Comparison of ENCODE assay signal across 25 cellular contexts in genomic region chr2:190869721-190870120, GRCh38.
"Had no signal": no experiment of that assay in that cellular context is flagged by ENCODE, and none has a peak within 500 bp of the region (broad histone marks: within the 10 kb centered on the region; RNA-seq: fewer than 3 reads in every experiment).

No MANE protein-coding gene starts in this region.

- H3K27ac ChIP-seq: parathyroid adenoma, right lobe of liver, suprapubic skin, transverse colon, upper lobe of right lung, uterus had no signal

- H3K36me3 Mint-ChIP-seq: mesothelial cell of epicardium; natural killer cell treated with Interleukin-12 subunit alpha and Interleukin-12 subunit beta and Interleukin-15 and Interleukin-18, amount 100 ng/mL, for 72 hours had no signal

- H3K9me3 Mint-ChIP-seq: effector memory CD8-positive, alpha-beta T cell; natural killer cell treated with Interleukin-12 subunit alpha and Interleukin-12 subunit beta and Interleukin-15 and Interleukin-18, amount 100 ng/mL, for 72 hours had no signal

- H3K4me3 Mint-ChIP-seq: effector memory CD8-positive, alpha-beta T cell; memory B cell; mesothelial cell of epicardium; naive B cell; natural killer cell treated with Interleukin-12 subunit alpha and Interleukin-12 subunit beta and Interleukin-15 and Interleukin-18, amount 100 ng/mL, for 72 hours; neural crest cell; stimulated activated naive CD8-positive, alpha-beta T cell treated with anti-CD3 and anti-CD28 coated beads, Interleukin-15, amount 100 ng/mL, for 72 hours had no signal

- H3K27me3 ChIP-seq: right lobe of liver, suprapubic skin, transverse colon, upper lobe of right lung, uterus had no signal

- H3K9me3 ChIP-seq: right lobe of liver, transverse colon, upper lobe of right lung, uterus had no signal

- H3K27me3 Mint-ChIP-seq: effector memory CD8-positive, alpha-beta T cell; memory B cell; naive B cell; natural killer cell treated with Interleukin-12 subunit alpha and Interleukin-12 subunit beta and Interleukin-15 and Interleukin-18, amount 100 ng/mL, for 72 hours; progenitor cell of endocrine pancreas; stimulated activated naive CD8-positive, alpha-beta T cell treated with anti-CD3 and anti-CD28 coated beads, Interleukin-15, amount 100 ng/mL, for 72 hours had no signal

- H3K9ac ChIP-seq: parathyroid adenoma had no signal

- DNase-seq: cortex of kidney; effector memory CD8-positive, alpha-beta T cell; head of caudate nucleus; kidney; mucosa of descending colon; naive B cell; right lobe of liver; small intestine; stimulated activated CD4-positive, alpha-beta T cell treated with anti-CD3 and anti-CD28 coated beads, Interleukin-1b, Interleukin-23, amount 100 ng/mL, for 48 hours; stimulated activated CD4-positive, alpha-beta T cell treated with anti-CD3 and anti-CD28 coated beads, Interleukin-4, amount 100 ng/mL, for 1 hour; stimulated activated CD8-positive, alpha-beta memory T cell treated with anti-CD3 and anti-CD28 coated beads, Interleukin-4, amount 100 ng/mL, for 48 hours; stimulated activated naive CD4-positive, alpha-beta T cell; stimulated activated naive CD8-positive, alpha-beta T cell treated with anti-CD3 and anti-CD28 coated beads, Interleukin-15, amount 100 ng/mL, for 72 hours; transverse colon; upper lobe of right lung; uterus had no signal

- H3K4me3 ChIP-seq: lung, mucosa of descending colon, right lobe of liver, suprapubic skin, transverse colon, upper lobe of right lung, uterus had no signal

- H3K36me3 ChIP-seq: right lobe of liver, suprapubic skin, transverse colon, upper lobe of right lung, uterus had no signal

- H3K27ac Mint-ChIP-seq: effector memory CD8-positive, alpha-beta T cell; memory B cell; mesothelial cell of epicardium; naive B cell; natural killer cell treated with Interleukin-12 subunit alpha and Interleukin-12 subunit beta and Interleukin-15 and Interleukin-18, amount 100 ng/mL, for 72 hours; progenitor cell of endocrine pancreas; stimulated activated naive CD8-positive, alpha-beta T cell treated with anti-CD3 and anti-CD28 coated beads, Interleukin-15, amount 100 ng/mL, for 72 hours had no signal

- H3K4me1 Mint-ChIP-seq: memory B cell; neural crest cell; stimulated activated naive CD8-positive, alpha-beta T cell treated with anti-CD3 and anti-CD28 coated beads, Interleukin-15, amount 100 ng/mL, for 72 hours had no signal

- ATAC-seq: effector memory CD8-positive, alpha-beta T cell; left lobe of liver; mucosa of descending colon; natural killer cell treated with Interleukin-12 subunit alpha and Interleukin-12 subunit beta and Interleukin-15 and Interleukin-18, amount 100 ng/mL, for 72 hours; right lobe of liver; stimulated activated naive CD8-positive, alpha-beta T cell treated with anti-CD3 and anti-CD28 coated beads, Interleukin-15, amount 100 ng/mL, for 72 hours; upper lobe of right lung had no signal

- H3K4me1 ChIP-seq: right lobe of liver, suprapubic skin, upper lobe of right lung, uterus had no signal
